13 cellular contexts compared by ENCODE assay signal in genomic region chr7:27202018-27202740, GRCh38. TPM values are rescaled to one million over a fixed set of nuclear protein-coding genes. Genes with fewer than 3 reads are reported as not detected.
DNase-seq lines count a peak whose midpoint lies in the region; ATAC-seq, FAIRE-seq and TF ChIP-seq lines count a peak whose summit lies in the region.
"Had no signal": no experiment of that assay in that cellular context is flagged by ENCODE, and none has a peak within 500 bp of the region (broad histone marks: within the 10 kb centered on the region; RNA-seq: fewer than 3 reads in every experiment).

No MANE protein-coding gene starts in this region.

- H3K27me3 ChIP-seq in astrocyte (ENCODE audit: insufficient read depth, low read length) = peaks cover 96% of the 10 kb centered on the region

- FAIRE-seq in astrocyte (lab: Jason Lieb, UNC) = no peak
- FAIRE-seq: kidney had no signal

- H3K4me1 Mint-ChIP-seq in astrocyte (ENCODE audit: low read depth, unreplicated experiment) (no peaks in the 10 kb centered on the region), nephron (peaks cover 30% of the 10 kb centered on the region)

- TF ChIP-seq CTCF in HFF-Myc (IDR thresholded peaks at IDR 0.05; ENCODE audit: low read depth, low read length, missing control alignments) (no peak), astrocyte (IDR thresholded peaks at IDR 0.05; ENCODE audit: insufficient read depth, low read depth, low read length) (no peak), nephron (IDR thresholded peaks at IDR 0.05; ENCODE audit: unreplicated experiment in 3 of 3) (no peak)

- no peak overlapping the region for H3K27ac ChIP-seq in astrocyte (ENCODE audit: low read depth, low read length)

- H4K20me1 ChIP-seq in astrocyte (ENCODE audit: insufficient read depth, low read length) = peaks cover 37% of the 10 kb centered on the region

- H3K4me1 ChIP-seq in astrocyte (ENCODE audit: insufficient read depth, low read length) = peaks cover 10% of the 10 kb centered on the region

- H3K9ac ChIP-seq in astrocyte (ENCODE audit: low read length) = no peak overlapping the region

- H3K27me3 Mint-ChIP-seq in astrocyte (ENCODE audit: low read depth, unreplicated experiment) (peaks cover 89% of the 10 kb centered on the region), nephron (ENCODE audit: low read depth) (peaks cover 98% of the 10 kb centered on the region)

- H3K27ac Mint-ChIP-seq in astrocyte (ENCODE audit: unreplicated experiment) = peak overlapping the region; percentile 47
- no peak overlapping the region for H3K27ac Mint-ChIP-seq in nephron
- H3K27ac Mint-ChIP-seq: activated naive CD4-positive, alpha-beta T cell treated with anti-CD3 and anti-CD28 coated beads, Interleukin-2, amount 50 U/mL, for 24 hours; CD4-positive, alpha-beta T cell had no signal

- H3K36me3 Mint-ChIP-seq in astrocyte (ENCODE audit: low read depth, unreplicated experiment) = no peaks in the 10 kb centered on the region
- H3K36me3 Mint-ChIP-seq in nephron (ENCODE audit: low read depth) = no peaks in the 10 kb centered on the region
- H3K36me3 Mint-ChIP-seq: activated naive CD4-positive, alpha-beta T cell treated with anti-CD3 and anti-CD28 coated beads, Interleukin-2, amount 50 U/mL, for 24 hours had no signal

- H3K4me2 ChIP-seq in astrocyte (ENCODE audit: low read length) = no peak overlapping the region

- H2AFZ ChIP-seq in astrocyte (ENCODE audit: low read depth, low read length) = no peak overlapping the region

- H3K36me3 ChIP-seq in astrocyte (ENCODE audit: insufficient read depth, low read length) = no peaks in the 10 kb centered on the region

- H3K9me3 ChIP-seq in astrocyte (ENCODE audit: insufficient read depth, low read depth, low read length) = peaks cover 8% of the 10 kb centered on the region

- H3K9me3 Mint-ChIP-seq in astrocyte (ENCODE audit: unreplicated experiment) = peaks cover 23% of the 10 kb centered on the region
- peaks cover 2% of the 10 kb centered on the region for H3K9me3 Mint-ChIP-seq in nephron
- H3K9me3 Mint-ChIP-seq: activated naive CD4-positive, alpha-beta T cell treated with anti-CD3 and anti-CD28 coated beads, Interleukin-2, amount 50 U/mL, for 24 hours; CD4-positive, alpha-beta T cell had no signal

- H3K79me2 ChIP-seq in astrocyte (ENCODE audit: insufficient read depth, low read length) = no peaks in the 10 kb centered on the region

- ATAC-seq in GM18907 (IDR thresholded peaks at IDR 0.05; ENCODE audit: unreplicated experiment) = no peak

- H3K4me3 Mint-ChIP-seq in astrocyte (ENCODE audit: unreplicated experiment) (no peak overlapping the region), nephron (peak overlapping the region; percentile 18 to 82 (median 23))

- H3K4me3 ChIP-seq in HFF-Myc (replicated peaks; ENCODE audit: low read depth, low read length) = peak overlapping the region; percentile 46
- no peak overlapping the region for H3K4me3 ChIP-seq in astrocyte (ENCODE audit: insufficient read depth, low read depth, low read length)

- DNase-seq in HFF-Myc (ENCODE audit: extremely low read depth, low read depth) (no peak), astrocyte (ENCODE audit: low read depth) (no peak), NOMO-1 (lab: John Stamatoyannopoulos, UW; ENCODE audit: unreplicated experiment in 2 of 2) (no peak), EL (no peak)
- DNase-seq: activated CD4-positive, alpha-beta T cell treated with anti-CD3 and anti-CD28 coated beads for 48 hours; CD4-positive, alpha-beta T cell; kidney; NCI-H1694 treated with DMSO at 0.1 percent for 48 hours; NCI-H748 treated with DMSO at 0.1 percent for 48 hours; stimulated activated CD8-positive, alpha-beta memory T cell treated with anti-CD3 and anti-CD28 coated beads, Interleukin-4, amount 100 ng/mL, for 48 hours had no signal

RNA-seq across cellular contexts. Expression of gene HOXA13, which starts 2.3 kb away (rescaled TPM):
- total RNA-seq in astrocyte = not detected in 2 replicates
- total RNA-seq: CD4-positive, alpha-beta T cell had no signal

RNA-seq across cellular contexts. Expression of gene HOXA11, which starts 17.1 kb away (rescaled TPM):
- total RNA-seq in astrocyte = not detected in 2 replicates
- total RNA-seq: CD4-positive, alpha-beta T cell had no signal

RNA-seq across cellular contexts. Expression of gene HOXA10, which starts 28.1 kb away (rescaled TPM):
- not detected in 2 replicates for total RNA-seq in astrocyte
- total RNA-seq: CD4-positive, alpha-beta T cell had no signal

RNA-seq across cellular contexts. Expression of gene HOXA9, which starts 36.8 kb away (rescaled TPM):
- not detected in 2 replicates for total RNA-seq in astrocyte
- total RNA-seq: CD4-positive, alpha-beta T cell had no signal

RNA-seq across cellular contexts. Expression of gene EVX1, which starts 40.4 kb away (rescaled TPM):
- total RNA-seq in astrocyte = not detected in 2 replicates
- total RNA-seq: kidney had no signal
